In genomic region chr17:2022647-2023046, GRCh38 we compare ENCODE assay signal across 1 cellular context.
A peak's percentile ranks its signal among the peaks of the same experiment; 100 is the strongest.
TF ChIP-seq lines count a peak whose summit lies in the region.

No MANE protein-coding gene starts in this region.

TF ChIP-seq in GM12878, 131 proteins besides CTCF, POLR2A, EP300 and RAD21:
- TF ChIP-seq LARP7 (IDR thresholded peaks at IDR 0.05) (no peak), CHD2 (IDR thresholded peaks at IDR 0.05; ENCODE audit: borderline replicate concordance, low read depth, low read length) (no peak), ZBTB4 (CRISPR knock-in tag; IDR thresholded peaks at IDR 0.05) (no peak), ZNF592 (IDR thresholded peaks at IDR 0.05) (no peak), USF1 (IDR thresholded peaks at IDR 0.05; ENCODE audit: borderline replicate concordance, extremely low read length, insufficient read depth, low read depth, low read length) (peak; percentile 22), RELA (IDR thresholded peaks at IDR 0.05; ENCODE audit: borderline replicate concordance, partially characterized antibody) (no peak), BHLHE40 (IDR thresholded peaks at IDR 0.05; ENCODE audit: borderline replicate concordance in 1 of 2, low read depth in 2 of 2, low read length in 1 of 2) (0 out of 4 replicates have a peak, but pooled peaks of 1 of the 2 experiments have one; percentile 8)
